ENCODE assay signal across 6 cellular contexts in the genomic region with DNA sequence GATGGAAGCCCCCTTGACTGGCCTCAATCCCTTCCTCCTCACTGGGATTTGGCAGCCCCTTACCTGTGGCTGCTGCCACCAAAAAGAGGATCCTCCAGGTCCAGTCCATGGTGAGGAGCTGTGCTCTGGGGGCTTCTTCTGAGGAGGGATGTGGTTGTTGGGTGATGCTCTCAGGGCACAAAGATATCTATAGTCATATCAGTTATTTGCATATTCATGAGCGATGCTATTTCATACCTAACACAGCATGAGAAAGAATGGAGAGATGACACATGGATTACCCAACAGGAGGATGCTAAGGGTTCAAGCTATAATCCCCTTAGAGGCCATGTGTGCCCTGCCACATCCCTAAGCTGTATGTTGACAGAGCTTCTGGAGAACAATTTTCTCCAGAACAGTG.
DNase-seq lines count a peak whose midpoint lies in the region; ATAC-seq and TF ChIP-seq lines count a peak whose summit lies in the region.
"Not testable (repeated sequence)": the region's sequence is repeated elsewhere in the genome, so short reads cannot be mapped to it uniquely, and the experiment has no call there.

No MANE protein-coding gene starts in this region.

- H3K4me2 ChIP-seq in DND-41 (ENCODE audit: insufficient read depth, low read length): not testable (repeated sequence)

- H3K27ac Mint-ChIP-seq in activated naive CD8-positive, alpha-beta T cell treated with anti-CD3 and anti-CD28 coated beads, Interleukin-2, amount 50 U/mL, for 24 hours; naive B cell; stimulated activated effector memory CD8-positive, alpha-beta T cell treated with anti-CD3 and anti-CD28 coated beads, Interleukin-12 subunit alpha, Interleukin-12 subunit beta, amount 100 ng/mL, for 72 hours: not testable (repeated sequence)

- not testable (repeated sequence) for H3K27ac ChIP-seq in DND-41 (ENCODE audit: low read length)

- not testable (repeated sequence) for H3K4me3 Mint-ChIP-seq in activated T-cell treated with anti-CD3 and anti-CD28 coated beads, Interleukin-2, amount 50 U/mL, for 4 hours; activated naive CD8-positive, alpha-beta T cell treated with anti-CD3 and anti-CD28 coated beads, Interleukin-2, amount 50 U/mL, for 24 hours; naive B cell; stimulated activated effector memory CD8-positive, alpha-beta T cell treated with anti-CD3 and anti-CD28 coated beads, Interleukin-12 subunit alpha, Interleukin-12 subunit beta, amount 100 ng/mL, for 72 hours

- H3K27me3 Mint-ChIP-seq in activated T-cell treated with anti-CD3 and anti-CD28 coated beads, Interleukin-2, amount 50 U/mL, for 4 hours (ENCODE audit: low read depth); activated naive CD8-positive, alpha-beta T cell treated with anti-CD3 and anti-CD28 coated beads, Interleukin-2, amount 50 U/mL, for 24 hours; naive B cell: not testable (repeated sequence)

- DNase-seq in DND-41; activated T-cell treated with anti-CD3 and anti-CD28 coated beads, Interleukin-2, amount 50 U/mL, for 4 hours; activated naive CD8-positive, alpha-beta T cell treated with anti-CD3 and anti-CD28 coated beads, Interleukin-2, amount 50 U/mL, for 24 hours; naive B cell; stimulated activated effector memory CD8-positive, alpha-beta T cell treated with anti-CD3 and anti-CD28 coated beads, Interleukin-12 subunit alpha, Interleukin-12 subunit beta, amount 100 ng/mL, for 72 hours (ENCODE audit: low spot score in 2 of 2): not testable (repeated sequence)

- not testable (repeated sequence) for H3K4me3 ChIP-seq in DND-41 (ENCODE audit: low read depth in 1 of 2, low read length in 2 of 2)

- not testable (repeated sequence) for H2AFZ ChIP-seq in DND-41 (ENCODE audit: low read depth, low read length)

- H3K36me3 Mint-ChIP-seq in activated T-cell treated with anti-CD3 and anti-CD28 coated beads, Interleukin-2, amount 50 U/mL, for 4 hours (ENCODE audit: insufficient read depth); activated naive CD8-positive, alpha-beta T cell treated with anti-CD3 and anti-CD28 coated beads, Interleukin-2, amount 50 U/mL, for 24 hours (ENCODE audit: low read depth); naive B cell; stimulated activated effector memory CD8-positive, alpha-beta T cell treated with anti-CD3 and anti-CD28 coated beads, Interleukin-12 subunit alpha, Interleukin-12 subunit beta, amount 100 ng/mL, for 72 hours: not testable (repeated sequence)

- not testable (repeated sequence) for H3K9me3 Mint-ChIP-seq in activated T-cell treated with anti-CD3 and anti-CD28 coated beads, Interleukin-2, amount 50 U/mL, for 4 hours; activated naive CD8-positive, alpha-beta T cell treated with anti-CD3 and anti-CD28 coated beads, Interleukin-2, amount 50 U/mL, for 24 hours; naive B cell; stimulated activated effector memory CD8-positive, alpha-beta T cell treated with anti-CD3 and anti-CD28 coated beads, Interleukin-12 subunit alpha, Interleukin-12 subunit beta, amount 100 ng/mL, for 72 hours

- not testable (repeated sequence) for H4K20me1 ChIP-seq in DND-41 (ENCODE audit: insufficient read depth, low read length)

- H3K36me3 ChIP-seq in DND-41 (ENCODE audit: insufficient read depth, low read length): not testable (repeated sequence)

- H3K4me1 ChIP-seq in DND-41 (ENCODE audit: insufficient read depth, low read length): not testable (repeated sequence)

- not testable (repeated sequence) for TF ChIP-seq CTCF in DND-41 (IDR thresholded peaks at IDR 0.05; ENCODE audit: borderline replicate concordance, extremely low read depth, low read length, poor library complexity, severe bottlenecking)

- H3K27me3 ChIP-seq in DND-41 (ENCODE audit: insufficient read depth, low read length, poor library complexity): not testable (repeated sequence)

- not testable (repeated sequence) for H3K9me3 ChIP-seq in DND-41 (ENCODE audit: insufficient read depth, low read length, severe bottlenecking)

- H3K4me1 Mint-ChIP-seq in activated T-cell treated with anti-CD3 and anti-CD28 coated beads, Interleukin-2, amount 50 U/mL, for 4 hours (ENCODE audit: low read depth); activated naive CD8-positive, alpha-beta T cell treated with anti-CD3 and anti-CD28 coated beads, Interleukin-2, amount 50 U/mL, for 24 hours; naive B cell; stimulated activated effector memory CD8-positive, alpha-beta T cell treated with anti-CD3 and anti-CD28 coated beads, Interleukin-12 subunit alpha, Interleukin-12 subunit beta, amount 100 ng/mL, for 72 hours: not testable (repeated sequence)

- not testable (repeated sequence) for H3K79me2 ChIP-seq in DND-41 (ENCODE audit: insufficient read depth, low read length)

- ATAC-seq in DND-41 (ENCODE audit: insufficient read depth, low read depth) (peak; percentile 77), naive B cell (ENCODE audit: low read depth in 2 of 2) (peak; percentile 39 to 63)
- ATAC-seq in activated CD4-positive, CD25-positive, alpha-beta regulatory T cell treated with anti-CD3 and anti-CD28 coated beads, Interleukin-2, amount 50 U/mL, for 24 hours: peak; percentile 87 to 89
- ATAC-seq in activated T-cell treated with anti-CD3 and anti-CD28 coated beads, Interleukin-2, amount 50 U/mL, for 4 hours: peak; percentile 83 to 86
- ATAC-seq in activated naive CD8-positive, alpha-beta T cell treated with anti-CD3 and anti-CD28 coated beads, Interleukin-2, amount 50 U/mL, for 24 hours: peak; percentile 74
- ATAC-seq in stimulated activated effector memory CD8-positive, alpha-beta T cell treated with anti-CD3 and anti-CD28 coated beads, Interleukin-12 subunit alpha, Interleukin-12 subunit beta, amount 100 ng/mL, for 72 hours: peak; percentile 82

- not testable (repeated sequence) for H3K9ac ChIP-seq in DND-41 (ENCODE audit: low read depth, low read length)
